In the genomic region with DNA sequence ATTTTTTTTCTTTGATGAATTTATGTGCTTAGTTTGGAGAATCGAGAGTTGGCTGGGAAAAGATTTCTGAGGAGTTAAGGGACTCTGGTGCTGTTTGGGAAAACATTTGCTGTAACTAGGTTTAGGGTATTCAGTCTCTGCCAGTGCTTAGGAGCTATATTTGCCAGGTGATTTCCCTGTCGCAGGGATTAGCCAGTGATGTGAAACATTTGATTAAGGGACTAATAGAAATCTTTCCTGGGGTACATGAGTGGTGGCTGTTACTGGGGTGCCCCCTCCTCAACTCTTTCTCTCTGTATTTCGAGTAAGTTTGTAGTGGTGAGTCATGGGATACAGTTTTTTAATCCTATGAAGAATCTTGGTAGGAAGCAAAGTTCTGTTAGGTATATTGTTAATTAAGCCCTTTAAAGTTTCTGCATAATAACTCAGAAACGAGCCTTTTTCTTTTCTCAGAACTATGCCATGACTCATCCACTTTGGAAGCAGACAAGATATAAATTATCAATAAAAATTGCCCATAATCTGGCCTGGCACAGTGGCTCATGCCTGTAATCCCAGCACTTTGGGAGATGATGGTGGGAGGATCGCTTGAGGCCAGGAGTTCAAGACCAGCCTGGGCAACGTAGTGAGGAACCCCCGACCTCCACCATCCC, we compare ENCODE assay signal across 20 cellular contexts. TPM values are rescaled to one million over a fixed set of nuclear protein-coding genes. Genes with fewer than 3 reads are reported as not detected.
DNase-seq lines count a peak whose midpoint lies in the region; ATAC-seq and TF ChIP-seq lines count a peak whose summit lies in the region.
"Had no signal": no experiment of that assay in that cellular context is flagged by ENCODE, and none has a peak within 500 bp of the region (broad histone marks: within the 10 kb centered on the region; RNA-seq: fewer than 3 reads in every experiment).

No MANE protein-coding gene starts in this region.

- intact Hi-C loops in gastrocnemius medialis (cut with DNase I; ENCODE audit: low total_unique reads) (no loop called here), left ventricle myocardium inferior (cut with micrococcal nuclease) (no loop called here)

- DNase-seq in GM03348 (ENCODE audit: low spot score) (peak; percentile 24), WTC11 (ENCODE audit: low spot score) (no peak), gastrocnemius medialis (no peak), left ventricle myocardium inferior (no peak), WERI-Rb-1 (no peak), GM10266 (ENCODE audit: extremely low spot score) (no peak)
- DNase-seq: NCI-H1436 treated with DMSO at 0.1 percent for 48 hours; NCI-H2081 treated with DMSO at 0.1 percent for 48 hours; NCI-H226; NCI-H526; NK-92 treated with Interleukin-12 subunit alpha and Interleukin-12 subunit beta, amount 100 ng/mL, for 24 hours; OCI-M1 had no signal

- no peaks in the 10 kb centered on the region for H3K27me3 Mint-ChIP-seq in WTC11 (ENCODE audit: low read depth)

- TF ChIP-seq CTCF in WTC11 (IDR thresholded peaks at IDR 0.05) (no peak), gastroesophageal sphincter (IDR thresholded peaks at IDR 0.05) (no peak), gastrocnemius medialis (IDR thresholded peaks at IDR 0.05 in 4 of 5, conservative IDR thresholded peaks at IDR 0.05 in 1 of 5) (no peak), left ventricle myocardium inferior (IDR thresholded peaks at IDR 0.05; ENCODE audit: borderline replicate concordance) (no peak), WERI-Rb-1 (IDR thresholded peaks at IDR 0.05; ENCODE audit: low read depth, low read length) (no peak), GM10266 (IDR thresholded peaks at IDR 0.05; ENCODE audit: control insufficient read depth, insufficient read depth, low read depth, missing control alignments) (no peak)

- H3K4me1 ChIP-seq in gastroesophageal sphincter (peaks cover 18 to 99% (median 41%) of the 10 kb centered on the region in 3 donors), gastrocnemius medialis (peaks cover 53 to 79% of the 10 kb centered on the region in 2 donors), left ventricle myocardium inferior (peaks cover 60% of the 10 kb centered on the region)

- no peak for ATAC-seq in WTC11
- ATAC-seq in gastroesophageal sphincter, result no peak
- ATAC-seq in gastrocnemius medialis, result no peak
- no peak for ATAC-seq in HG03196 (IDR thresholded peaks at IDR 0.05; ENCODE audit: unreplicated experiment)
- ATAC-seq: HCT116, K562 had no signal

- H3K9me3 Mint-ChIP-seq in WTC11, result no peaks in the 10 kb centered on the region

- CTCF ChIA-PET in WTC11 (lab: Charles Lee), result no interaction called here

- WGBS in gastroesophageal sphincter (ENCODE audit: low coverage in 1 of 2), 2 donors, result 23 to 24% methylated on average over 4 to 6 of the region's 7 CpGs

- H3K4me3 ChIP-seq in gastroesophageal sphincter (no peak overlapping the region), gastrocnemius medialis (no peak overlapping the region), left ventricle myocardium inferior (no peak overlapping the region), WERI-Rb-1 (ENCODE audit: low read depth, low read length) (no peak overlapping the region)
- H3K4me3 ChIP-seq: BLaER1, K562, SJSA1 had no signal

- peak overlapping the region; percentile 42; the same call in 1 of the 2 replicates for H3K27ac Mint-ChIP-seq in WTC11

- peaks cover 19% of the 10 kb centered on the region for H3K36me3 Mint-ChIP-seq in WTC11

- H3K9me3 ChIP-seq in gastroesophageal sphincter, result no peaks in the 10 kb centered on the region
- H3K9me3 ChIP-seq in gastrocnemius medialis, result no peaks in the 10 kb centered on the region
- H3K9me3 ChIP-seq in left ventricle myocardium inferior (replicated peaks), result no peaks in the 10 kb centered on the region
- H3K9me3 ChIP-seq in WERI-Rb-1 (ENCODE audit: severe bottlenecking), result no peaks in the 10 kb centered on the region
- H3K9me3 ChIP-seq: SJSA1 had no signal

- POLR2A ChIA-PET in WTC11 (lab: Charles Lee), result no interaction called here

- H3K4me3 Mint-ChIP-seq in WTC11, result no peak overlapping the region

- no peaks in the 10 kb centered on the region for H3K27me3 ChIP-seq in gastroesophageal sphincter
- no peaks in the 10 kb centered on the region for H3K27me3 ChIP-seq in gastrocnemius medialis
- no peaks in the 10 kb centered on the region for H3K27me3 ChIP-seq in left ventricle myocardium inferior (ENCODE audit: low read depth)
- no peaks in the 10 kb centered on the region for H3K27me3 ChIP-seq in WERI-Rb-1 (ENCODE audit: insufficient read depth, low read depth, severe bottlenecking)
- H3K27me3 ChIP-seq: BLaER1, SJSA1 had no signal

- H3K27ac ChIP-seq in gastroesophageal sphincter (peak overlapping the region in 3 of 4 donors; percentile 56 to 62 (median 57)), gastrocnemius medialis (peak overlapping the region in 3 of 4 donors; percentile 5 to 22 (median 14)), left ventricle myocardium inferior (replicated peaks) (no peak overlapping the region), WERI-Rb-1 (no peak overlapping the region)
- H3K27ac ChIP-seq: BLaER1, HL-60, RWPE1, SJSA1 had no signal

- peaks cover 75% of the 10 kb centered on the region for H3K4me1 Mint-ChIP-seq in WTC11

- TF ChIP-seq POLR2A in gastroesophageal sphincter (IDR thresholded peaks at IDR 0.05), result no peak
- TF ChIP-seq POLR2A in gastrocnemius medialis (IDR thresholded peaks at IDR 0.05), result no peak

- in situ Hi-C loops in gastrocnemius medialis (cut with MboI; ENCODE audit: low sequenced_read_pairs in 4 of 4), result no loop called here

- TF ChIP-seq EP300 in gastroesophageal sphincter (IDR thresholded peaks at IDR 0.05), result no peak

- H3K36me3 ChIP-seq in gastroesophageal sphincter, result peaks cover 0 to 37% of the 10 kb centered on the region in 2 donors
- no peaks in the 10 kb centered on the region for H3K36me3 ChIP-seq in gastrocnemius medialis
- H3K36me3 ChIP-seq in left ventricle myocardium inferior, result peaks cover 11% of the 10 kb centered on the region
- H3K36me3 ChIP-seq in WERI-Rb-1, result peaks cover 16% of the 10 kb centered on the region

TF ChIP-seq in WTC11, 78 proteins besides CTCF, POLR2A, EP300 and RAD21:
- no peak for TF ChIP-seq ZNF416 (CRISPR knock-in tag; IDR thresholded peaks at IDR 0.05)
- TF ChIP-seq MYBL2 (CRISPR knock-in tag; IDR thresholded peaks at IDR 0.05), result no peak
- no peak for TF ChIP-seq NR3C1 (CRISPR knock-in tag; conservative IDR thresholded peaks at IDR 0.05; ENCODE audit: low read depth)
- no peak for TF ChIP-seq ZNF219 (CRISPR knock-in tag; IDR thresholded peaks at IDR 0.05; ENCODE audit: borderline replicate concordance)
- TF ChIP-seq, protein P1, sequence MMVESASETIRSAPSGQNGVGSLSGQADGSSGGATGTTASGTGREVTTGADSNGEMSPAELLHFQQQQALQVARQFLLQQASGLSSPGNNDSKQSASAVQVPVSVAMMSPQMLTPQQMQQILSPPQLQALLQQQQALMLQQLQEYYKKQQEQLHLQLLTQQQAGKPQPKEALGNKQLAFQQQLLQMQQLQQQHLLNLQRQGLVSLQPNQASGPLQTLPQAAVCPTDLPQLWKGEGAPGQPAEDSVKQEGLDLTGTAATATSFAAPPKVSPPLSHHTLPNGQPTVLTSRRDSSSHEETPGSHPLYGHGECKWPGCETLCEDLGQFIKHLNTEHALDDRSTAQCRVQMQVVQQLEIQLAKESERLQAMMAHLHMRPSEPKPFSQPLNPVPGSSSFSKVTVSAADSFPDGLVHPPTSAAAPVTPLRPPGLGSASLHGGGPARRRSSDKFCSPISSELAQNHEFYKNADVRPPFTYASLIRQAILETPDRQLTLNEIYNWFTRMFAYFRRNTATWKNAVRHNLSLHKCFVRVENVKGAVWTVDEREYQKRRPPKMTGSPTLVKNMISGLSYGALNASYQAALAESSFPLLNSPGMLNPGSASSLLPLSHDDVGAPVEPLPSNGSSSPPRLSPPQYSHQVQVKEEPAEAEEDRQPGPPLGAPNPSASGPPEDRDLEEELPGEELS (CRISPR knock-in tag; IDR thresholded peaks at IDR 0.05), result no peak
- no peak for TF ChIP-seq RELA (CRISPR knock-in tag; IDR thresholded peaks at IDR 0.05; ENCODE audit: borderline replicate concordance)
- no peak for TF ChIP-seq ZNF317 (CRISPR knock-in tag; IDR thresholded peaks at IDR 0.05; ENCODE audit: borderline replicate concordance, low read depth)
- TF ChIP-seq TEAD4 (CRISPR knock-in tag; IDR thresholded peaks at IDR 0.05), result no peak
- no peak for TF ChIP-seq NR1H2 (CRISPR knock-in tag; IDR thresholded peaks at IDR 0.05)

RNA-seq across cellular contexts. Expression of a gene that starts 18.6 kb away (rescaled TPM):
- total RNA-seq in WTC11 (2021), result 33.0 to 40.7 TPM (median 40.0 TPM) in 3 replicates
- total RNA-seq in gastroesophageal sphincter, result 100 to 1,000 TPM in 3 of 4 donors, 10 to 100 TPM in 1; 37.3 to 248 (median 174) TPM
- 10 to 100 TPM; 11.2 to 57.8 (median 25.9) TPM for total RNA-seq in gastrocnemius medialis
- 13.0 TPM for total RNA-seq in left ventricle myocardium inferior

Comparison
In these comparisons a context has a peak if more than half of its experiments do, and no peak if none do; other contexts are left out.
1. H3K27ac ChIP-seq: peak in gastroesophageal sphincter (3 of 4) and gastrocnemius medialis (3 of 4); none in left ventricle myocardium inferior (single experiment) and WERI-Rb-1 (single experiment).